27 cellular contexts compared by ENCODE assay signal in genomic region chr3:110774496-110775265, GRCh38.
DNase-seq lines count a peak whose midpoint lies in the region; ATAC-seq and TF ChIP-seq lines count a peak whose summit lies in the region.
"Had no signal": no experiment of that assay in that cellular context is flagged by ENCODE, and none has a peak within 500 bp of the region (broad histone marks: within the 10 kb centered on the region; RNA-seq: fewer than 3 reads in every experiment).

No MANE protein-coding gene starts in this region.

- H3K9ac ChIP-seq in neural progenitor cell (no peak overlapping the region), mammary epithelial cell (ENCODE audit: insufficient read depth, low read length) (no peak overlapping the region)
- H3K9ac ChIP-seq: KMS-11 had no signal

- peaks cover 2% of the 10 kb centered on the region for H3K9me3 Mint-ChIP-seq in neural progenitor cell
- H3K9me3 Mint-ChIP-seq: activated T-cell treated with anti-CD3 and anti-CD28 coated beads, Interleukin-2, amount 50 U/mL, for 24 hours; stimulated activated memory B cell treated with anti-CD40 and anti-IgM and Interleukin-4, amounts not matched to agents 10 μg/mL and 1 μg/mL and 100 μg/mL, for 72 hours had no signal

- no peaks in the 10 kb centered on the region for H3K36me3 ChIP-seq in neural progenitor cell
- no peaks in the 10 kb centered on the region for H3K36me3 ChIP-seq in mammary epithelial cell (ENCODE audit: insufficient read depth, low read length)
- H3K36me3 ChIP-seq: adrenal gland, heart right ventricle had no signal

- H3K4me1 Mint-ChIP-seq in neural progenitor cell = peaks cover 19% of the 10 kb centered on the region
- H3K4me1 Mint-ChIP-seq: activated CD4-positive, alpha-beta T cell treated with anti-CD3 and anti-CD28 coated beads for 36 hours; stimulated activated memory B cell treated with anti-CD40 and anti-IgM and Interleukin-4, amounts not matched to agents 10 μg/mL and 1 μg/mL and 100 μg/mL, for 72 hours; T-helper 17 cell had no signal

- H3K4me1 ChIP-seq in neural progenitor cell (no peaks in the 10 kb centered on the region), right cardiac atrium (ENCODE audit: control insufficient read depth, insufficient read depth, low read length) (no peaks in the 10 kb centered on the region), mammary epithelial cell (ENCODE audit: insufficient read depth, low read length) (peaks cover 5% of the 10 kb centered on the region)
- H3K4me1 ChIP-seq: adrenal gland, heart right ventricle had no signal

- peak; percentile 41 for DNase-seq in EH (ENCODE audit: low read depth)
- peak; percentile 52 to 67 for DNase-seq in NCI-H526 (lab: John Stamatoyannopoulos, UW)
- peak; percentile 80 for DNase-seq in choroid plexus epithelial cell (ENCODE audit: low read depth)
- no peak for DNase-seq in neural progenitor cell (ENCODE audit: low spot score)
- no peak for DNase-seq in CD1c-positive myeloid dendritic cell (ENCODE audit: extremely low spot score)
- DNase-seq in right cardiac atrium = no peak
- no peak for DNase-seq in mammary epithelial cell
- DNase-seq: ACHN; activated CD4-positive, alpha-beta T cell treated with anti-CD3 and anti-CD28 coated beads for 36 hours; activated naive CD4-positive, alpha-beta T cell; activated T-cell treated with anti-CD3 and anti-CD28 coated beads, Interleukin-2, amount 50 U/mL, for 24 hours; adrenal gland; C1 segment of cervical spinal cord; dorsolateral prefrontal cortex; GOT3; heart right ventricle; left cardiac atrium; NCI-H1694 treated with DMSO at 0.1 percent for 48 hours; NCI-H748 treated with DMSO at 0.1 percent for 48 hours; occipital lobe; RPMI8226; stimulated activated CD4-positive, alpha-beta T cell treated with anti-CD3 and anti-CD28 coated beads, Interleukin-4, amount 100 ng/mL, for 1 hour; T-helper 17 cell had no signal

- H3K36me3 Mint-ChIP-seq in neural progenitor cell = no peaks in the 10 kb centered on the region
- H3K36me3 Mint-ChIP-seq: stimulated activated memory B cell treated with anti-CD40 and anti-IgM and Interleukin-4, amounts not matched to agents 10 μg/mL and 1 μg/mL and 100 μg/mL, for 72 hours had no signal

- H3K27ac Mint-ChIP-seq in neural progenitor cell = peak overlapping the region; percentile 44
- H3K27ac Mint-ChIP-seq: activated CD4-positive, alpha-beta T cell treated with anti-CD3 and anti-CD28 coated beads for 36 hours; activated T-cell treated with anti-CD3 and anti-CD28 coated beads, Interleukin-2, amount 50 U/mL, for 24 hours; stimulated activated memory B cell treated with anti-CD40 and anti-IgM and Interleukin-4, amounts not matched to agents 10 μg/mL and 1 μg/mL and 100 μg/mL, for 72 hours; T-helper 17 cell had no signal

- no peaks in the 10 kb centered on the region for H3K27me3 ChIP-seq in neural progenitor cell
- no peaks in the 10 kb centered on the region for H3K27me3 ChIP-seq in right cardiac atrium (ENCODE audit: control insufficient read depth, insufficient read depth)
- H3K27me3 ChIP-seq in mammary epithelial cell (ENCODE audit: insufficient read depth, low read length) = no peaks in the 10 kb centered on the region
- H3K27me3 ChIP-seq: adrenal gland, dorsolateral prefrontal cortex, heart right ventricle had no signal

- no peak overlapping the region for H2AFZ ChIP-seq in neural progenitor cell (replicated peaks)
- no peak overlapping the region for H2AFZ ChIP-seq in mammary epithelial cell (ENCODE audit: low read depth, low read length)

- TF ChIP-seq CTCF in choroid plexus epithelial cell (conservative IDR thresholded peaks at IDR 0.05; ENCODE audit: low read depth, low read length) = no peak
- TF ChIP-seq CTCF in neural progenitor cell (IDR thresholded peaks at IDR 0.05) = no peak
- no peak for TF ChIP-seq CTCF in mammary epithelial cell (conservative IDR thresholded peaks at IDR 0.05 in 1 of 2, IDR thresholded peaks at IDR 0.05 in 1 of 2; ENCODE audit: extremely low read depth in 1 of 2, insufficient read depth in 1 of 2, low read depth in 1 of 2, low read length in 2 of 2)

- H3F3A ChIP-seq in neural progenitor cell (ENCODE audit: low read depth) = no peaks in the 10 kb centered on the region

- H3K4me3 ChIP-seq in choroid plexus epithelial cell (ENCODE audit: low read depth, low read length) = no peak overlapping the region
- no peak overlapping the region for H3K4me3 ChIP-seq in neural progenitor cell
- H3K4me3 ChIP-seq in right cardiac atrium (ENCODE audit: low read length) = no peak overlapping the region
- H3K4me3 ChIP-seq in mammary epithelial cell (replicated peaks in 1 of 3; ENCODE audit: insufficient read depth in 1 of 3, low read depth in 2 of 3, low read length in 3 of 3) = no peak overlapping the region
- H3K4me3 ChIP-seq: adrenal gland, dorsolateral prefrontal cortex, heart right ventricle, SK-N-MC had no signal

- intact Hi-C loops in right cardiac atrium (cut with DNase I) = no loop called here
- intact Hi-C loops in mammary epithelial cell (cut with micrococcal nuclease) = no loop called here

- H3K27me3 Mint-ChIP-seq in neural progenitor cell (ENCODE audit: insufficient read depth, low read depth) = no peaks in the 10 kb centered on the region
- H3K27me3 Mint-ChIP-seq: activated CD4-positive, alpha-beta T cell treated with anti-CD3 and anti-CD28 coated beads for 36 hours; activated T-cell treated with anti-CD3 and anti-CD28 coated beads, Interleukin-2, amount 50 U/mL, for 24 hours; stimulated activated memory B cell treated with anti-CD40 and anti-IgM and Interleukin-4, amounts not matched to agents 10 μg/mL and 1 μg/mL and 100 μg/mL, for 72 hours; T-helper 17 cell had no signal

- no TSS peak for BruUV-seq in mammary epithelial cell (replicated peaks; lab: Mats Ljungman, UMichigan)

- no peak for ATAC-seq in GM21786 (IDR thresholded peaks at IDR 0.05; ENCODE audit: unreplicated experiment)
- no peak for ATAC-seq in right cardiac atrium
- ATAC-seq: activated CD4-positive, alpha-beta T cell treated with anti-CD3 and anti-CD28 coated beads for 36 hours; heart right ventricle; left cardiac atrium; stimulated activated memory B cell treated with anti-CD40 and anti-IgM and Interleukin-4, amounts not matched to agents 10 μg/mL and 1 μg/mL and 100 μg/mL, for 72 hours; T-helper 17 cell had no signal

- H3K4me3 Mint-ChIP-seq in neural progenitor cell = no peak overlapping the region
- H3K4me3 Mint-ChIP-seq: activated CD4-positive, alpha-beta T cell treated with anti-CD3 and anti-CD28 coated beads for 36 hours; activated T-cell treated with anti-CD3 and anti-CD28 coated beads, Interleukin-2, amount 50 U/mL, for 24 hours; stimulated activated memory B cell treated with anti-CD40 and anti-IgM and Interleukin-4, amounts not matched to agents 10 μg/mL and 1 μg/mL and 100 μg/mL, for 72 hours; T-helper 17 cell had no signal

- CTCF ChIA-PET in mammary epithelial cell (lab: Charles Lee; ENCODE audit: low non-redundant PET) = no interaction called here

- H3K79me2 ChIP-seq in neural progenitor cell (ENCODE audit: low read depth) (no peaks in the 10 kb centered on the region), mammary epithelial cell (ENCODE audit: insufficient read depth, low read length) (no peaks in the 10 kb centered on the region)

- in situ Hi-C loops in mammary epithelial cell (cut with MboI; ENCODE audit: low sequenced_read_pairs in 2 of 2) = no loop called here

- no peaks in the 10 kb centered on the region for H4K20me1 ChIP-seq in neural progenitor cell (ENCODE audit: low read depth)
- H4K20me1 ChIP-seq in mammary epithelial cell (ENCODE audit: insufficient read depth, low read length) = no peaks in the 10 kb centered on the region

- 82% methylated on average over 7 of the region's 7 CpGs for WGBS in right cardiac atrium
- WGBS in mammary epithelial cell (ENCODE audit: low coverage, missing lambda C conversion rate) = 80% methylated on average over 7 of the region's 7 CpGs

- H3K4me2 ChIP-seq in neural progenitor cell = no peak overlapping the region
- H3K4me2 ChIP-seq in mammary epithelial cell (ENCODE audit: insufficient read depth, low read depth, low read length) = no peak overlapping the region
- H3K4me2 ChIP-seq: KMS-11 had no signal

- dilution Hi-C loops in mammary epithelial cell (cut with HindIII; ENCODE audit: low sequenced_read_pairs) = no loop called here

- H3K27ac ChIP-seq in neural progenitor cell (no peak overlapping the region), right cardiac atrium (ENCODE audit: low read length) (no peak overlapping the region), mammary epithelial cell (ENCODE audit: insufficient read depth, low read depth, low read length) (no peak overlapping the region)
- H3K27ac ChIP-seq: adrenal gland, dorsolateral prefrontal cortex, heart right ventricle, KMS-11, SK-N-MC had no signal

- H3K9me3 ChIP-seq in neural progenitor cell (ENCODE audit: low read depth) = no peaks in the 10 kb centered on the region
- H3K9me3 ChIP-seq in right cardiac atrium (ENCODE audit: control insufficient read depth, low read length) = no peaks in the 10 kb centered on the region
- no peaks in the 10 kb centered on the region for H3K9me3 ChIP-seq in mammary epithelial cell (replicated peaks; ENCODE audit: insufficient read depth, low read length)
- H3K9me3 ChIP-seq: adrenal gland, heart right ventricle had no signal

Comparison
In these comparisons a context has a peak if more than half of its experiments do, and no peak if none do; other contexts are left out.
1. DNase-seq: peak in EH (single experiment), NCI-H526 (2 of 2) and choroid plexus epithelial cell (single experiment); none in neural progenitor cell (single experiment), CD1c-positive myeloid dendritic cell (single experiment), right cardiac atrium (0 of 3) and mammary epithelial cell (single experiment).